24 cellular contexts compared by ENCODE assay signal in the genomic region with DNA sequence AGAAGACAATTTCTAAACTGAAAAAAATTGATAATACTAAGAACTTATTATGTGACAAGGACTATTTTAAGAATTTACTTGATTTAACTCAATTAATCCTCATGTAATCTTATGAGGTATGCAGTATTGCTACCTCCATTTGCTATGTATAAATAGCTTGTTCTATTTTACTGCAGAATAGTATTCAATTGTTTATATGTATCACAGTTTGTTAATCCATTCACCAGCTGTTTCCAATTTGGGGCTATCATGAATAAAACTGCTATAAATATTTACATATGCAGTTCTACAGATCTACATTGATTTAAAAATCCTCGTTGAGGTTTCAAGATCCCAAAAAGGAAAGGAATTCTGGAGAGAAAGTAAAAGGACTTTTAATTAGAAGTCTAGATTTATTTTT.
"Had no signal": no experiment of that assay in that cellular context is flagged by ENCODE, and none has a peak within 500 bp of the region (broad histone marks: within the 10 kb centered on the region; RNA-seq: fewer than 3 reads in every experiment).

No MANE protein-coding gene starts in this region.

- H3K9me3 Mint-ChIP-seq: activated T-cell treated with anti-CD3 and anti-CD28 coated beads, Interleukin-2, amount 50 U/mL, for 24 hours; activated T-helper 17 cell treated with anti-CD3 and anti-CD28 coated beads, Interleukin-2, amount 50 U/mL, for 72 hours; central memory CD8-positive, alpha-beta T cell; natural killer cell; T-helper 2 cell treated with Interferon-gamma antibody and Interleukin-4, amounts not matched to agents 5 μg/mL and 100 μg/mL, for 36 hours; type B pancreatic cell had no signal

- H3K27me3 Mint-ChIP-seq: activated naive CD8-positive, alpha-beta T cell; activated T-cell treated with anti-CD3 and anti-CD28 coated beads, Interleukin-2, amount 50 U/mL, for 24 hours; activated T-helper 17 cell treated with anti-CD3 and anti-CD28 coated beads, Interleukin-2, amount 50 U/mL, for 72 hours; progenitor cell of endocrine pancreas had no signal

- H3K9me3 ChIP-seq: breast epithelium, colonic mucosa, esophagus muscularis mucosa, gastroesophageal sphincter, spleen, thoracic aorta, vagina had no signal

- H3K36me3 Mint-ChIP-seq: natural killer cell, type B pancreatic cell had no signal

- DNase-seq: activated CD4-positive, alpha-beta T cell treated with anti-CD3 and anti-CD28 coated beads, Interleukin-2, amount 50 U/mL, for 1 hour; activated CD4-positive, CD25-positive, alpha-beta regulatory T cell treated with anti-CD3 and anti-CD28 coated beads, Interleukin-2, amount 50 U/mL, for 72 hours; activated CD8-positive, alpha-beta T cell treated with anti-CD3 and anti-CD28 coated beads, Interleukin-2, amount 10 ng/mL, durations not matched to agents 7 days and 5 days; activated T-cell treated with anti-CD3 and anti-CD28 coated beads, Interleukin-2, amount 50 U/mL, for 24 hours; colonic mucosa; heart left ventricle; left ventricle myocardium superior; midbrain; natural killer cell; spleen; stimulated activated CD4-positive, alpha-beta T cell treated with anti-CD3 and anti-CD28 coated beads, Interleukin-4, amount 100 ng/mL, for 24 hours; stimulated activated naive CD4-positive, alpha-beta T cell treated with Interleukin-2 at 50 U/mL for 16 hours; WERI-Rb-1 had no signal

- H3K27ac Mint-ChIP-seq: activated CD8-positive, alpha-beta T cell treated with anti-CD3 and anti-CD28 coated beads, Interleukin-2, amount 10 ng/mL, durations not matched to agents 7 days and 5 days; activated naive CD8-positive, alpha-beta T cell; activated T-cell treated with anti-CD3 and anti-CD28 coated beads, Interleukin-2, amount 50 U/mL, for 24 hours; activated T-helper 17 cell treated with anti-CD3 and anti-CD28 coated beads, Interleukin-2, amount 50 U/mL, for 72 hours; natural killer cell; progenitor cell of endocrine pancreas; T-helper 2 cell treated with Interferon-gamma antibody and Interleukin-4, amounts not matched to agents 5 μg/mL and 100 μg/mL, for 36 hours; type B pancreatic cell had no signal

- H3K4me3 ChIP-seq: breast epithelium, colonic mucosa, esophagus muscularis mucosa, gastroesophageal sphincter, heart left ventricle, spleen, thoracic aorta, vagina had no signal

- H3K4me3 Mint-ChIP-seq: activated CD8-positive, alpha-beta T cell treated with anti-CD3 and anti-CD28 coated beads, Interleukin-2, amount 10 ng/mL, durations not matched to agents 7 days and 5 days; activated naive CD8-positive, alpha-beta T cell; activated T-cell treated with anti-CD3 and anti-CD28 coated beads, Interleukin-2, amount 50 U/mL, for 24 hours; activated T-helper 17 cell treated with anti-CD3 and anti-CD28 coated beads, Interleukin-2, amount 50 U/mL, for 72 hours; central memory CD8-positive, alpha-beta T cell; natural killer cell; T-helper 2 cell treated with Interferon-gamma antibody and Interleukin-4, amounts not matched to agents 5 μg/mL and 100 μg/mL, for 36 hours; type B pancreatic cell had no signal

- H3K27ac ChIP-seq: breast epithelium, colonic mucosa, esophagus muscularis mucosa, gastroesophageal sphincter, heart left ventricle, spleen, thoracic aorta, vagina, WERI-Rb-1 had no signal

- H3K36me3 ChIP-seq: breast epithelium, colonic mucosa, esophagus muscularis mucosa, gastroesophageal sphincter, heart left ventricle, spleen, thoracic aorta, vagina, WERI-Rb-1 had no signal

- H3K4me1 Mint-ChIP-seq: activated T-helper 17 cell treated with anti-CD3 and anti-CD28 coated beads, Interleukin-2, amount 50 U/mL, for 72 hours; central memory CD8-positive, alpha-beta T cell had no signal
